In the genomic region with DNA sequence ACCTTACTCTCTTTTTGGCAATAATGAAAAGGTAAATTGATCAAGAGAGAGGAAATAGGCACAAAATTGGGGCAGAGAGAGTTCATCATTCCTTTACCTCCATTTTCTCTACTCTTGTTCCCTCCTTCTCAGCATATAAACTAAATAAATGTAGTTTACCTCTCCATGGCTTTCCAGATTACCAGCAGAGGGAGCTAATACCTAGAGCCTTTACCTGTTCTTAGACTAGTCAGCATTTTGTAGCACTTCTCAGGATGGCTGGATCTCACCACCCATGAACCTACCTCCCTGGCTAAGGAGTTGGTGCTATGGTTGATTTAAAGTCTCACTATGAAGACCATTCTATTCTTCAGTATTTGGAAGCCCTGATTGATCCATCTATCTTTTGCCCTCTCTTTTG, we compare ENCODE assay signal across 8 cellular contexts. TPM values are rescaled to one million over a fixed set of nuclear protein-coding genes. Genes with fewer than 3 reads are reported as not detected.
DNase-seq lines count a peak whose midpoint lies in the region; ATAC-seq and TF ChIP-seq lines count a peak whose summit lies in the region.

No MANE protein-coding gene starts in this region.

- H3K27ac ChIP-seq in DOHH2 (ENCODE audit: low read depth, low read length) (no peak overlapping the region), HEK293 (ENCODE audit: extremely low read depth, low read depth, low read length) (no peak overlapping the region), neural cell (ENCODE audit: low read length) (no peak overlapping the region)

- no peaks in the 10 kb centered on the region for H3K27me3 Mint-ChIP-seq in chondrocyte (ENCODE audit: low read depth)

- H3F3A ChIP-seq in DOHH2 (ENCODE audit: control insufficient read depth, insufficient read depth) (no peaks in the 10 kb centered on the region), neural cell (ENCODE audit: insufficient read depth, low read length, poor library complexity, severe bottlenecking) (no peaks in the 10 kb centered on the region)

- H3K27me3 ChIP-seq in DOHH2 (ENCODE audit: control insufficient read depth, low read length) (no peaks in the 10 kb centered on the region), neural cell (ENCODE audit: insufficient read depth, low read depth, low read length) (no peaks in the 10 kb centered on the region)

- no peaks in the 10 kb centered on the region for H3K9me3 ChIP-seq in DOHH2 (ENCODE audit: control insufficient read depth, insufficient read depth, low read length)
- H3K9me3 ChIP-seq in HEK293 (ENCODE audit: control insufficient read depth, insufficient read depth, low read depth, low read length): no peaks in the 10 kb centered on the region
- H3K9me3 ChIP-seq in neural cell (ENCODE audit: low read length): no peaks in the 10 kb centered on the region

- no peak overlapping the region for H2AFZ ChIP-seq in neural cell (ENCODE audit: low read depth, low read length)

- H3K4me2 ChIP-seq in DOHH2 (ENCODE audit: low read length): no peak overlapping the region
- H3K4me2 ChIP-seq in neural cell (ENCODE audit: low read length): no peak overlapping the region

- no peaks in the 10 kb centered on the region for H3K9me3 Mint-ChIP-seq in chondrocyte (ENCODE audit: low read depth)

- no peak overlapping the region for H3K27ac Mint-ChIP-seq in chondrocyte (ENCODE audit: unreplicated experiment)

- H3K36me3 ChIP-seq in DOHH2 (ENCODE audit: control insufficient read depth, low read length): peaks cover 78% of the 10 kb centered on the region
- peaks cover 53 to 81% of the 10 kb centered on the region in 2 experiments for H3K36me3 ChIP-seq in HEK293 (ENCODE audit: control insufficient read depth in 2 of 2, insufficient read depth in 1 of 2, low read length in 2 of 2)
- no peaks in the 10 kb centered on the region for H3K36me3 ChIP-seq in neural cell (ENCODE audit: insufficient read depth, low read length)

- H3K4me3 ChIP-seq in DOHH2 (ENCODE audit: low read length) (no peak overlapping the region), HEK293 (ENCODE audit: low read depth, low read length) (no peak overlapping the region), neural cell (ENCODE audit: low read length) (no peak overlapping the region)

- no peak overlapping the region for H3K9ac ChIP-seq in neural cell (ENCODE audit: low read length)

- ATAC-seq in HG02973 (IDR thresholded peaks at IDR 0.05; ENCODE audit: unreplicated experiment) (no peak), GM21619 (IDR thresholded peaks at IDR 0.05; ENCODE audit: unreplicated experiment) (no peak), HG03521 (IDR thresholded peaks at IDR 0.05; ENCODE audit: unreplicated experiment) (no peak)

- no peaks in the 10 kb centered on the region for H3K4me1 Mint-ChIP-seq in chondrocyte (ENCODE audit: low read depth)

- TF ChIP-seq EP300 in neural cell (conservative IDR thresholded peaks at IDR 0.05; ENCODE audit: poor library complexity, severe bottlenecking): no peak

- DNase-seq in NCI-H69 (lab: John Stamatoyannopoulos, UW): peak; percentile 67
- DNase-seq in chondrocyte (ENCODE audit: low spot score): no peak

- POLR2A ChIA-PET in HEK293 (lab: Yijun Ruan, JAX): interaction anchor here (1.5 kb wide), 2 partner anchors 9 to 15 kb away, joined by 3 to 6 read pairs; a partner anchor contains a TSS

- H4K20me1 ChIP-seq in DOHH2 (ENCODE audit: control insufficient read depth, insufficient read depth, low read depth, low read length) (no peaks in the 10 kb centered on the region), neural cell (ENCODE audit: insufficient read depth) (no peaks in the 10 kb centered on the region)

- H3K9me2 ChIP-seq in DOHH2 (replicated peaks; ENCODE audit: control insufficient read depth, low read length): no peaks in the 10 kb centered on the region
- no peaks in the 10 kb centered on the region for H3K9me2 ChIP-seq in neural cell (ENCODE audit: insufficient read depth, low read length)

- H3K4me3 Mint-ChIP-seq in chondrocyte (ENCODE audit: unreplicated experiment): no peak overlapping the region

- TF ChIP-seq RAD21 in neural cell (conservative IDR thresholded peaks at IDR 0.05): peak; percentile 72

- H3K4me1 ChIP-seq in DOHH2 (ENCODE audit: control insufficient read depth, low read length): peaks cover 28% of the 10 kb centered on the region
- no peaks in the 10 kb centered on the region for H3K4me1 ChIP-seq in HEK293 (ENCODE audit: control insufficient read depth, insufficient read depth, low read length)

- TF ChIP-seq CTCF in DOHH2 (IDR thresholded peaks at IDR 0.05; ENCODE audit: low read depth, low read length, poor library complexity, severe bottlenecking) (peak; percentile 57), HEK293 (tag by site-specific recombination; IDR thresholded peaks at IDR 0.05) (no peak), chondrocyte (IDR thresholded peaks at IDR 0.05) (peak; percentile 81), neural cell (IDR thresholded peaks at IDR 0.05; ENCODE audit: poor library complexity, severe bottlenecking) (peak; percentile 70)

- CTCF ChIA-PET in HEK293 (lab: Yijun Ruan, JAX): interaction anchor here (0.6 to 7.2 kb wide), 31 partner anchors 8 to 936 kb away, joined by 3 to 92 read pairs (median 4); a partner anchor contains a TSS

- H3K79me2 ChIP-seq in DOHH2 (ENCODE audit: control insufficient read depth, low read length) (peaks cover 14% of the 10 kb centered on the region), neural cell (replicated peaks; ENCODE audit: insufficient read depth, low read length) (no peaks in the 10 kb centered on the region)

- H3K36me3 Mint-ChIP-seq in chondrocyte (ENCODE audit: low read depth): peaks cover 5% of the 10 kb centered on the region

TF ChIP-seq in HEK293, 187 proteins besides CTCF, POLR2A, EP300 and RAD21:
- peak; percentile 56 for TF ChIP-seq ZNF654 (tag by site-specific recombination; IDR thresholded peaks at IDR 0.05; ENCODE audit: low read depth)
- TF ChIP-seq ZNF132 (tag by site-specific recombination; IDR thresholded peaks at IDR 0.05; ENCODE audit: borderline replicate concordance): no peak

TF ChIP-seq in neural cell, 6 proteins besides CTCF, POLR2A, EP300 and RAD21:
- no peak for TF ChIP-seq TAF1 (IDR thresholded peaks at IDR 0.05; ENCODE audit: low read depth)
- TF ChIP-seq SMC3 (conservative IDR thresholded peaks at IDR 0.05; ENCODE audit: poor library complexity): peak; percentile 82
- TF ChIP-seq, protein P1, sequence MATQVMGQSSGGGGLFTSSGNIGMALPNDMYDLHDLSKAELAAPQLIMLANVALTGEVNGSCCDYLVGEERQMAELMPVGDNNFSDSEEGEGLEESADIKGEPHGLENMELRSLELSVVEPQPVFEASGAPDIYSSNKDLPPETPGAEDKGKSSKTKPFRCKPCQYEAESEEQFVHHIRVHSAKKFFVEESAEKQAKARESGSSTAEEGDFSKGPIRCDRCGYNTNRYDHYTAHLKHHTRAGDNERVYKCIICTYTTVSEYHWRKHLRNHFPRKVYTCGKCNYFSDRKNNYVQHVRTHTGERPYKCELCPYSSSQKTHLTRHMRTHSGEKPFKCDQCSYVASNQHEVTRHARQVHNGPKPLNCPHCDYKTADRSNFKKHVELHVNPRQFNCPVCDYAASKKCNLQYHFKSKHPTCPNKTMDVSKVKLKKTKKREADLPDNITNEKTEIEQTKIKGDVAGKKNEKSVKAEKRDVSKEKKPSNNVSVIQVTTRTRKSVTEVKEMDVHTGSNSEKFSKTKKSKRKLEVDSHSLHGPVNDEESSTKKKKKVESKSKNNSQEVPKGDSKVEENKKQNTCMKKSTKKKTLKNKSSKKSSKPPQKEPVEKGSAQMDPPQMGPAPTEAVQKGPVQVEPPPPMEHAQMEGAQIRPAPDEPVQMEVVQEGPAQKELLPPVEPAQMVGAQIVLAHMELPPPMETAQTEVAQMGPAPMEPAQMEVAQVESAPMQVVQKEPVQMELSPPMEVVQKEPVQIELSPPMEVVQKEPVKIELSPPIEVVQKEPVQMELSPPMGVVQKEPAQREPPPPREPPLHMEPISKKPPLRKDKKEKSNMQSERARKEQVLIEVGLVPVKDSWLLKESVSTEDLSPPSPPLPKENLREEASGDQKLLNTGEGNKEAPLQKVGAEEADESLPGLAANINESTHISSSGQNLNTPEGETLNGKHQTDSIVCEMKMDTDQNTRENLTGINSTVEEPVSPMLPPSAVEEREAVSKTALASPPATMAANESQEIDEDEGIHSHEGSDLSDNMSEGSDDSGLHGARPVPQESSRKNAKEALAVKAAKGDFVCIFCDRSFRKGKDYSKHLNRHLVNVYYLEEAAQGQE (IDR thresholded peaks at IDR 0.05; ENCODE audit: borderline replicate concordance): no peak

RNA-seq across cellular contexts. Expression of a gene that starts 15.7 kb away (rescaled TPM):
- total RNA-seq in chondrocyte: 17.8 to 19.4 TPM (median 18.1 TPM) in 3 replicates
- 30.9 and 35.1 TPM in 2 replicates for polyA plus RNA-seq in neural cell
- 24.8 and 32.5 TPM in 2 replicates for polyA minus RNA-seq in neural cell

RNA-seq across cellular contexts. Expression of a gene that starts 15.8 kb away (rescaled TPM):
- 15.4 to 17.3 TPM (median 15.9 TPM) in 3 replicates for total RNA-seq in chondrocyte
- polyA plus RNA-seq in neural cell: 70.0 and 94.2 TPM in 2 replicates
- polyA minus RNA-seq in neural cell: 55.8 and 60.5 TPM in 2 replicates
